ENCODE assay signal across 29 cellular contexts in genomic region chr2:240601831-240602160, GRCh38. TPM values are rescaled to one million over a fixed set of nuclear protein-coding genes. Genes with fewer than 3 reads are reported as not detected.
DNase-seq lines count a peak whose midpoint lies in the region; ATAC-seq and TF ChIP-seq lines count a peak whose summit lies in the region.
"Had no signal": no experiment of that assay in that cellular context is flagged by ENCODE, and none has a peak within 500 bp of the region (broad histone marks: within the 10 kb centered on the region; RNA-seq: fewer than 3 reads in every experiment).

No MANE protein-coding gene starts in this region.

- no peaks in the 10 kb centered on the region for H3K27me3 Mint-ChIP-seq in activated T-cell treated with anti-CD3 and anti-CD28 coated beads, Interleukin-2, amount 50 U/mL, for 24 hours
- no peaks in the 10 kb centered on the region for H3K27me3 Mint-ChIP-seq in CD8-positive, alpha-beta T cell (ENCODE audit: low read depth)
- H3K27me3 Mint-ChIP-seq: activated CD4-positive, alpha-beta T cell treated with anti-CD3 and anti-CD28 coated beads for 36 hours; CD4-positive, alpha-beta memory T cell; naive B cell had no signal

- POLR2A ChIA-PET in CD8-positive, alpha-beta T cell (lab: Charles Lee): no interaction called here

- H3K36me3 Mint-ChIP-seq in activated T-cell treated with anti-CD3 and anti-CD28 coated beads, Interleukin-2, amount 50 U/mL, for 24 hours (ENCODE audit: low read depth): peaks cover 38% of the 10 kb centered on the region
- H3K36me3 Mint-ChIP-seq in CD8-positive, alpha-beta T cell: peaks cover 30% of the 10 kb centered on the region
- H3K36me3 Mint-ChIP-seq: mesothelial cell of epicardium, naive B cell had no signal

- no peaks in the 10 kb centered on the region for H3K4me1 Mint-ChIP-seq in activated T-cell treated with anti-CD3 and anti-CD28 coated beads, Interleukin-2, amount 50 U/mL, for 24 hours (ENCODE audit: low read depth)
- no peaks in the 10 kb centered on the region for H3K4me1 Mint-ChIP-seq in CD8-positive, alpha-beta T cell (ENCODE audit: low read depth)
- H3K4me1 Mint-ChIP-seq: activated CD4-positive, alpha-beta T cell treated with anti-CD3 and anti-CD28 coated beads for 36 hours; CD4-positive, alpha-beta memory T cell had no signal

- H3K27ac Mint-ChIP-seq in activated T-cell treated with anti-CD3 and anti-CD28 coated beads, Interleukin-2, amount 50 U/mL, for 24 hours: peak overlapping the region; percentile 37
- H3K27ac Mint-ChIP-seq in CD8-positive, alpha-beta T cell: peak overlapping the region; percentile 22
- H3K27ac Mint-ChIP-seq: activated CD4-positive, alpha-beta T cell treated with anti-CD3 and anti-CD28 coated beads for 36 hours; mesothelial cell of epicardium; T-helper 2 cell treated with Interferon-gamma antibody and Interleukin-4, amounts not matched to agents 5 μg/mL and 100 μg/mL, for 36 hours had no signal

- H3K4me1 ChIP-seq in CD8-positive, alpha-beta T cell (ENCODE audit: insufficient read depth, low read length): no peaks in the 10 kb centered on the region
- H3K4me1 ChIP-seq: breast epithelium, vagina had no signal

- CTCF ChIA-PET in CD8-positive, alpha-beta T cell (lab: Charles Lee): no interaction called here

- H3K4me3 Mint-ChIP-seq in activated T-cell treated with anti-CD3 and anti-CD28 coated beads, Interleukin-2, amount 50 U/mL, for 24 hours: no peak overlapping the region
- no peak overlapping the region for H3K4me3 Mint-ChIP-seq in CD8-positive, alpha-beta T cell
- H3K4me3 Mint-ChIP-seq: activated CD4-positive, alpha-beta T cell treated with anti-CD3 and anti-CD28 coated beads for 36 hours; activated T-cell treated with anti-CD3 and anti-CD28 coated beads, Interleukin-2, amount 50 U/mL, for 4 hours; CD4-positive, alpha-beta memory T cell; mesothelial cell of epicardium; naive B cell; T-helper 2 cell treated with Interferon-gamma antibody and Interleukin-4, amounts not matched to agents 5 μg/mL and 100 μg/mL, for 36 hours had no signal

- no peak for DNase-seq in activated T-cell treated with anti-CD3 and anti-CD28 coated beads, Interleukin-2, amount 50 U/mL, for 24 hours
- DNase-seq in activated T-cell treated with anti-CD3 and anti-CD28 coated beads for 4 hours: no peak
- DNase-seq in CD8-positive, alpha-beta T cell: no peak
- peak; percentile 20 for DNase-seq in left ventricle myocardium superior
- peak; percentile 49 for DNase-seq in sciatic nerve (ENCODE audit: low spot score)
- no peak for DNase-seq in effector CD8-positive, alpha-beta T cell (lab: John Stamatoyannopoulos, UW)
- no peak for DNase-seq in stimulated activated CD4-positive, alpha-beta T cell treated with anti-CD3 and anti-CD28 coated beads, Interleukin-4, amount 100 ng/mL, for 24 hours
- no peak for DNase-seq in stimulated activated naive CD4-positive, alpha-beta T cell treated with Interleukin-2 at 50 U/mL for 16 hours (lab: John Stamatoyannopoulos, UW)
- DNase-seq: activated CD4-positive, alpha-beta T cell treated with anti-CD3 and anti-CD28 coated beads for 36 hours; activated naive CD4-positive, alpha-beta T cell; activated T-cell treated with anti-CD3 and anti-CD28 coated beads, Interleukin-2, amount 50 U/mL, for 4 hours; AML-193; amygdala; CD4-positive, alpha-beta memory T cell; colonic mucosa; DMS 273 treated with DMSO at 0.1 percent for 48 hours; effector CD4-positive, alpha-beta T cell; naive B cell; NCI-H146; NCI-H446; NCI-H774; stimulated activated naive CD4-positive, alpha-beta T cell had no signal

- no peak for TF ChIP-seq CTCF in CD8-positive, alpha-beta T cell (IDR thresholded peaks at IDR 0.05)

- H3K27ac ChIP-seq in CD8-positive, alpha-beta T cell (ENCODE audit: low read depth, low read length): no peak overlapping the region
- H3K27ac ChIP-seq: A549, breast epithelium, colonic mucosa, left lung, Peyer's patch, vagina had no signal

- H3K9me3 Mint-ChIP-seq in activated T-cell treated with anti-CD3 and anti-CD28 coated beads, Interleukin-2, amount 50 U/mL, for 24 hours: no peaks in the 10 kb centered on the region
- no peaks in the 10 kb centered on the region for H3K9me3 Mint-ChIP-seq in CD8-positive, alpha-beta T cell
- H3K9me3 Mint-ChIP-seq: activated T-cell treated with anti-CD3 and anti-CD28 coated beads, Interleukin-2, amount 50 U/mL, for 4 hours; CD4-positive, alpha-beta memory T cell; mesothelial cell of epicardium; naive B cell; T-helper 2 cell treated with Interferon-gamma antibody and Interleukin-4, amounts not matched to agents 5 μg/mL and 100 μg/mL, for 36 hours had no signal

- no peaks in the 10 kb centered on the region for H3K36me3 ChIP-seq in CD8-positive, alpha-beta T cell (ENCODE audit: insufficient read depth, low read length)
- H3K36me3 ChIP-seq: breast epithelium, colonic mucosa had no signal

- no peak for ATAC-seq in CD8-positive, alpha-beta T cell
- ATAC-seq in left ventricle myocardium superior (no peak), sciatic nerve (no peak)
- ATAC-seq: A549; activated CD4-positive, alpha-beta T cell treated with anti-CD3 and anti-CD28 coated beads for 36 hours; activated T-cell treated with anti-CD3 and anti-CD28 coated beads, Interleukin-2, amount 50 U/mL, for 4 hours; left lung had no signal

- H3K27me3 ChIP-seq in CD8-positive, alpha-beta T cell (ENCODE audit: insufficient read depth, low read length): no peaks in the 10 kb centered on the region
- H3K27me3 ChIP-seq: breast epithelium, colonic mucosa, left lung, Peyer's patch, vagina had no signal

- no peaks in the 10 kb centered on the region for H3K9me3 ChIP-seq in CD8-positive, alpha-beta T cell (ENCODE audit: low read length)
- H3K9me3 ChIP-seq: A549, breast epithelium, colonic mucosa, left lung, Peyer's patch, vagina had no signal

- no peak overlapping the region for H3K4me3 ChIP-seq in CD8-positive, alpha-beta T cell (ENCODE audit: low read depth, low read length)
- H3K4me3 ChIP-seq: A549, breast epithelium, colonic mucosa, left lung, Peyer's patch, vagina had no signal

- intact Hi-C loops in CD8-positive, alpha-beta T cell (cut with DNase I, micrococcal nuclease): no loop called here
- intact Hi-C loops in left ventricle myocardium superior (cut with micrococcal nuclease): no loop called here
- intact Hi-C loops in sciatic nerve (cut with DNase I): no loop called here

RNA-seq across cellular contexts. Expression of gene CAPN10, which starts 15.3 kb away (rescaled TPM):
- total RNA-seq in CD8-positive, alpha-beta T cell: 10 to 100 TPM; 65.9 to 68.9 TPM
- 51.2 TPM for total RNA-seq in left ventricle myocardium superior
- total RNA-seq in sciatic nerve: 37.2 TPM

RNA-seq across cellular contexts. Expression of gene GPR35, which starts 23.5 kb away (rescaled TPM):
- total RNA-seq in CD8-positive, alpha-beta T cell: 10 to 100 TPM; 17.5 to 18.7 TPM
- total RNA-seq in left ventricle myocardium superior (2.1 TPM), sciatic nerve (3.2 TPM)

RNA-seq across cellular contexts. Expression of gene RNPEPL1, which starts 33.5 kb away (rescaled TPM):
- 10 to 100 TPM; 73.3 to 75.0 TPM for total RNA-seq in CD8-positive, alpha-beta T cell
- total RNA-seq in left ventricle myocardium superior: 105 TPM
- 38.8 TPM for total RNA-seq in sciatic nerve

RNA-seq across cellular contexts. Expression of gene DUSP28, which starts 41.6 kb away (rescaled TPM):
- 10 to 100 TPM; 16.4 to 17.3 TPM for total RNA-seq in CD8-positive, alpha-beta T cell
- total RNA-seq in left ventricle myocardium superior: 13.2 TPM
- total RNA-seq in sciatic nerve: 4.5 TPM

RNA-seq across cellular contexts. Expression of gene ANKMY1, which starts 44.0 kb away (rescaled TPM):
- total RNA-seq in CD8-positive, alpha-beta T cell: 10 to 100 TPM; 23.4 to 23.9 TPM
- total RNA-seq in left ventricle myocardium superior (5.1 TPM), sciatic nerve (30.7 TPM)

Comparison
In these comparisons a context has a peak if more than half of its experiments do, and no peak if none do; other contexts are left out.
1. DNase-seq: peak in left ventricle myocardium superior (single experiment) and sciatic nerve (single experiment); none in activated T-cell treated with anti-CD3 and anti-CD28 coated beads, Interleukin-2, amount 50 U/mL, for 24 hours (single experiment), activated T-cell treated with anti-CD3 and anti-CD28 coated beads for 4 hours (single experiment), CD8-positive, alpha-beta T cell (0 of 7), effector CD8-positive, alpha-beta T cell (single experiment), stimulated activated CD4-positive, alpha-beta T cell treated with anti-CD3 and anti-CD28 coated beads, Interleukin-4, amount 100 ng/mL, for 24 hours (single experiment) and stimulated activated naive CD4-positive, alpha-beta T cell treated with Interleukin-2 at 50 U/mL for 16 hours (single experiment).